In genomic region chr11:71446942-71447688, GRCh38 we compare ENCODE assay signal across 8 cellular contexts. TPM values are rescaled to one million over a fixed set of nuclear protein-coding genes. Genes with fewer than 3 reads are reported as not detected.
A peak's percentile ranks its signal among the peaks of the same experiment; 100 is the strongest.
DNase-seq lines count a peak whose midpoint lies in the region; ATAC-seq, FAIRE-seq and TF ChIP-seq lines count a peak whose summit lies in the region.

No MANE protein-coding gene starts in this region.

- no peak for ATAC-seq in stimulated activated naive CD8-positive, alpha-beta T cell treated with anti-CD3 and anti-CD28 coated beads, Interleukin-15, amount 100 ng/mL, for 72 hours
- ATAC-seq in GM18519 (IDR thresholded peaks at IDR 0.05; ENCODE audit: low FRiP score, unreplicated experiment) = no peak

- H4K20me1 ChIP-seq in keratinocyte (ENCODE audit: control insufficient read depth, extremely low read depth, insufficient read depth, low read length) = peaks cover 11% of the 10 kb centered on the region

- TSS peak; percentile 56 for BruUV-seq in Caco-2 (replicated peaks; lab: Mats Ljungman, UMichigan)

- intact Hi-C loops in Caco-2 (cut with micrococcal nuclease; ENCODE audit: unreplicated experiment) = no loop called here

- peak overlapping the region; percentile 59 for H3K27ac ChIP-seq in keratinocyte (ENCODE audit: control insufficient read depth, insufficient read depth, low read length)

- H3K27me3 ChIP-seq in Caco-2 (replicated peaks; ENCODE audit: control insufficient read depth, insufficient read depth, low read length) (no peaks in the 10 kb centered on the region), keratinocyte (ENCODE audit: control insufficient read depth, extremely low read depth, insufficient read depth, low read length) (no peaks in the 10 kb centered on the region)

- peak overlapping the region; percentile 95 for H3K4me2 ChIP-seq in keratinocyte (ENCODE audit: control insufficient read depth, extremely low read depth, insufficient read depth, low read depth, low read length)

- H3K4me1 Mint-ChIP-seq in Caco-2 (ENCODE audit: low read depth, unreplicated experiment) = peaks cover 34% of the 10 kb centered on the region
- peaks cover 51% of the 10 kb centered on the region for H3K4me1 Mint-ChIP-seq in stimulated activated naive CD8-positive, alpha-beta T cell treated with anti-CD3 and anti-CD28 coated beads, Interleukin-15, amount 100 ng/mL, for 72 hours

- peaks cover 4% of the 10 kb centered on the region for H3K9me1 ChIP-seq in keratinocyte (ENCODE audit: control insufficient read depth, extremely low read depth, insufficient read depth, low read length)

- CTCF ChIA-PET in Caco-2 (lab: Charles Lee) = interaction anchor here (0.6 to 2.1 kb wide), 6 partner anchors 14 to 197 kb away, joined by 3 to 24 read pairs (median 5); no protein-coding TSS in a partner anchor

- TF ChIP-seq CTCF in Caco-2 (IDR thresholded peaks at IDR 0.05; ENCODE audit: insufficient read depth in 1 of 2, low read depth in 1 of 2, low read length in 1 of 2, severe bottlenecking in 1 of 2, unreplicated experiment in 1 of 2) = no peak
- no peak for TF ChIP-seq CTCF in LNCaP clone FGC (IDR thresholded peaks at IDR 0.05; ENCODE audit: control insufficient read depth, extremely low read depth, insufficient read depth)
- TF ChIP-seq CTCF in astrocyte of the cerebellum (IDR thresholded peaks at IDR 0.05; ENCODE audit: low read depth, low read length, missing control alignments) = no peak
- TF ChIP-seq CTCF in keratinocyte (optimal IDR thresholded peaks at IDR 0.05 in 1 of 3, IDR thresholded peaks at IDR 0.05 in 1 of 3, conservative IDR thresholded peaks at IDR 0.05 in 1 of 3; ENCODE audit: extremely low read depth in 1 of 3, insufficient read depth in 2 of 3, low read length in 3 of 3) = no peak

- peak overlapping the region; percentile 88 for H3K4me3 ChIP-seq in Caco-2 (ENCODE audit: low read depth, low read length)
- peak overlapping the region; percentile 85 for H3K4me3 ChIP-seq in LNCaP clone FGC (ENCODE audit: low read depth, low read length)
- peak overlapping the region; percentile 83 for H3K4me3 ChIP-seq in astrocyte of the cerebellum (ENCODE audit: low read depth, low read length)
- H3K4me3 ChIP-seq in keratinocyte (ENCODE audit: control insufficient read depth in 2 of 3, extremely low read depth in 1 of 3, insufficient read depth in 2 of 3, low read depth in 1 of 3, low read length in 3 of 3) = peak overlapping the region; percentile 91 to 98 (median 92)

- H3K9me3 ChIP-seq in Caco-2 (no peaks in the 10 kb centered on the region), keratinocyte (ENCODE audit: control insufficient read depth, low read depth, low read length) (no peaks in the 10 kb centered on the region)

- peaks cover 72% of the 10 kb centered on the region for H3K36me3 Mint-ChIP-seq in Caco-2 (ENCODE audit: insufficient read depth, unreplicated experiment)

- TF ChIP-seq POLR2A in H54 (IDR thresholded peaks at IDR 0.05; ENCODE audit: low read depth, low read length) = no peak

- peak overlapping the region; percentile 89 for H3K9ac ChIP-seq in keratinocyte (ENCODE audit: control insufficient read depth, extremely low read depth, insufficient read depth, low read length)

- peak; percentile 48 for FAIRE-seq in keratinocyte (lab: Jason Lieb, UNC)
- no peak for FAIRE-seq in H54 (lab: Jason Lieb, UNC)

- POLR2A ChIA-PET in Caco-2 (lab: Charles Lee) = interaction anchor here (0.5 to 1.5 kb wide), 8 partner anchors 9 to 1824 kb away, joined by 3 to 6 read pairs (median 3); partner anchors contain the start of gene SHANK2

- H2AFZ ChIP-seq in keratinocyte (ENCODE audit: control insufficient read depth, low read length) = no peak overlapping the region

- peak overlapping the region; percentile 86 for H3K4me3 Mint-ChIP-seq in Caco-2 (ENCODE audit: unreplicated experiment)
- H3K4me3 Mint-ChIP-seq in stimulated activated naive CD8-positive, alpha-beta T cell treated with anti-CD3 and anti-CD28 coated beads, Interleukin-15, amount 100 ng/mL, for 72 hours = peak overlapping the region; percentile 96 to 97

- DNase-seq in Caco-2 (peak; percentile 28 to 31), LNCaP clone FGC (ENCODE audit: low read depth) (no peak), astrocyte of the cerebellum (ENCODE audit: low read depth) (peak; percentile 12), keratinocyte (ENCODE audit: low read depth, low spot score) (peak; percentile 19), H54 (ENCODE audit: insufficient read length, low spot score) (no peak), DMS114 treated with DMSO at 0.1 percent for 48 hours (lab: John Stamatoyannopoulos, UW; ENCODE audit: unreplicated experiment) (no peak)
- no peak for DNase-seq in stimulated activated naive CD8-positive, alpha-beta T cell treated with anti-CD3 and anti-CD28 coated beads, Interleukin-15, amount 100 ng/mL, for 72 hours

- no peaks in the 10 kb centered on the region for H3K27me3 Mint-ChIP-seq in Caco-2 (ENCODE audit: insufficient read depth, unreplicated experiment)
- H3K27me3 Mint-ChIP-seq in stimulated activated naive CD8-positive, alpha-beta T cell treated with anti-CD3 and anti-CD28 coated beads, Interleukin-15, amount 100 ng/mL, for 72 hours = no peaks in the 10 kb centered on the region

- dilution Hi-C loops in keratinocyte (cut with MboI; ENCODE audit: extremely low pct_ligation_motif_present, low sequenced_read_pairs) = no loop called here

- peak overlapping the region; percentile 59 for H3K27ac Mint-ChIP-seq in Caco-2 (ENCODE audit: unreplicated experiment)
- H3K27ac Mint-ChIP-seq in stimulated activated naive CD8-positive, alpha-beta T cell treated with anti-CD3 and anti-CD28 coated beads, Interleukin-15, amount 100 ng/mL, for 72 hours = peak overlapping the region in 1 of 2 donors; percentile 84

- in situ Hi-C loops in astrocyte of the cerebellum (cut with HindIII; ENCODE audit: low sequenced_read_pairs) = no loop called here

- H3K9me3 Mint-ChIP-seq in Caco-2 (ENCODE audit: unreplicated experiment) = no peaks in the 10 kb centered on the region
- peaks cover 0 to 7% of the 10 kb centered on the region in 2 donors for H3K9me3 Mint-ChIP-seq in stimulated activated naive CD8-positive, alpha-beta T cell treated with anti-CD3 and anti-CD28 coated beads, Interleukin-15, amount 100 ng/mL, for 72 hours

- peaks cover 48% of the 10 kb centered on the region for H3K79me2 ChIP-seq in keratinocyte (ENCODE audit: control insufficient read depth, insufficient read depth, low read length)

- H3K36me3 ChIP-seq in Caco-2 (ENCODE audit: control insufficient read depth, insufficient read depth, low read length) = peaks cover 14% of the 10 kb centered on the region
- peaks cover 33 to 44% of the 10 kb centered on the region in 2 experiments for H3K36me3 ChIP-seq in keratinocyte (ENCODE audit: control insufficient read depth in 2 of 2, extremely low read depth in 1 of 2, insufficient read depth in 2 of 2, low read length in 2 of 2)

- H3K4me1 ChIP-seq in Caco-2 (peaks cover 21% of the 10 kb centered on the region), keratinocyte (ENCODE audit: control insufficient read depth, extremely low read depth, insufficient read depth, low read length) (peaks cover 39% of the 10 kb centered on the region)

RNA-seq across cellular contexts. Expression of gene DHCR7, which starts 1.1 kb away (rescaled TPM):
- 344 and 371 TPM in 2 replicates for total RNA-seq in Caco-2 (2022)
- polyA plus RNA-seq in keratinocyte = 128 to 157 TPM (median 143 TPM) in 3 replicates
- 28.1 TPM for polyA plus RNA-seq in keratinocyte (2011; ENCODE audit: low read depth)
- polyA plus RNA-seq in keratinocyte (2011; cell fraction: cytosol; rRNA removed) = 73.9 and 86.2 TPM in 2 replicates
- 170 and 178 TPM in 2 replicates for polyA plus RNA-seq in keratinocyte (2011; cell fraction: nucleus; rRNA removed)
- polyA plus RNA-seq in keratinocyte (2012; ENCODE audit: low replicate concordance) = 68.2 and 194 TPM in 2 replicates
- polyA minus RNA-seq in keratinocyte = 153 to 420 TPM (median 173 TPM) in 3 replicates
- polyA minus RNA-seq in keratinocyte (2011; cell fraction: cytosol; rRNA and poly(A)+ RNA removed) = 193 TPM
- polyA minus RNA-seq in keratinocyte (2011; cell fraction: nucleus; rRNA and poly(A)+ RNA removed) = 247 and 301 TPM in 2 replicates

RNA-seq across cellular contexts. Expression of gene NADSYN1, which starts 5.9 kb away (rescaled TPM):
- total RNA-seq in Caco-2 (2022) = 91.3 and 101 TPM in 2 replicates
- 37.5 to 82.2 TPM (median 51.5 TPM) in 3 replicates for polyA plus RNA-seq in keratinocyte
- polyA plus RNA-seq in keratinocyte (2011; ENCODE audit: low read depth) = 48.3 TPM
- 39.8 and 51.4 TPM in 2 replicates for polyA plus RNA-seq in keratinocyte (2011; cell fraction: cytosol; rRNA removed)
- polyA plus RNA-seq in keratinocyte (2011; cell fraction: nucleus; rRNA removed) = 185 and 203 TPM in 2 replicates
- 42.8 and 82.1 TPM in 2 replicates for polyA plus RNA-seq in keratinocyte (2012; ENCODE audit: low replicate concordance)
- 75.9 to 132 TPM (median 80.7 TPM) in 3 replicates for polyA minus RNA-seq in keratinocyte
- polyA minus RNA-seq in keratinocyte (2011; cell fraction: cytosol; rRNA and poly(A)+ RNA removed) = 48.3 TPM
- polyA minus RNA-seq in keratinocyte (2011; cell fraction: nucleus; rRNA and poly(A)+ RNA removed) = 79.8 and 87.4 TPM in 2 replicates

Comparison
In these comparisons a context has a peak if more than half of its experiments do, and no peak if none do; other contexts are left out.
1. DNase-seq: peak in Caco-2 (2 of 2), astrocyte of the cerebellum (single experiment) and keratinocyte (single experiment); none in LNCaP clone FGC (single experiment), stimulated activated naive CD8-positive, alpha-beta T cell treated with anti-CD3 and anti-CD28 coated beads, Interleukin-15, amount 100 ng/mL, for 72 hours (0 of 2), H54 (single experiment) and DMS114 treated with DMSO at 0.1 percent for 48 hours (single experiment).
2. Peak in every context shown above with its lines, with median percentiles within 50 percentile points of each other: H3K4me3 ChIP-seq.